In genomic region chr4:148065069-148065468, GRCh38 we compare ENCODE assay signal across 15 cellular contexts.
A peak's percentile ranks its signal among the peaks of the same experiment; 100 is the strongest.
DNase-seq lines count a peak whose midpoint lies in the region; TF ChIP-seq lines count a peak whose summit lies in the region.
"Had no signal": no experiment of that assay in that cellular context is flagged by ENCODE, and none has a peak within 500 bp of the region (broad histone marks: within the 10 kb centered on the region; RNA-seq: fewer than 3 reads in every experiment).

No MANE protein-coding gene starts in this region.

- CTCF ChIA-PET in AG04449 (lab: Yijun Ruan, JAX), result interaction anchor here (1.0 to 1.5 kb wide), 4 partner anchors 9 to 57 kb away, joined by 3 to 4 read pairs (median 3); no protein-coding TSS in a partner anchor
- CTCF ChIA-PET in activated CD4-positive, alpha-beta memory T cell treated with anti-CD3 and anti-CD28 coated beads, Interleukin-2, amount 10 ng/mL, durations not matched to agents 7 days and 5 days (lab: Charles Lee), result no interaction called here

- no peaks in the 10 kb centered on the region for H3K9me3 Mint-ChIP-seq in activated CD4-positive, alpha-beta memory T cell treated with anti-CD3 and anti-CD28 coated beads, Interleukin-2, amount 10 ng/mL, durations not matched to agents 7 days and 5 days
- no peaks in the 10 kb centered on the region for H3K9me3 Mint-ChIP-seq in activated CD4-positive, alpha-beta T cell treated with anti-CD3 and anti-CD28 coated beads, Interleukin-2, amount 10 ng/mL, durations not matched to agents 24 days and 14 days
- H3K9me3 Mint-ChIP-seq: mesothelial cell of epicardium had no signal

- no peak overlapping the region for H3K4me3 Mint-ChIP-seq in activated CD4-positive, alpha-beta memory T cell treated with anti-CD3 and anti-CD28 coated beads, Interleukin-2, amount 10 ng/mL, durations not matched to agents 7 days and 5 days
- H3K4me3 Mint-ChIP-seq in activated CD4-positive, alpha-beta T cell treated with anti-CD3 and anti-CD28 coated beads, Interleukin-2, amount 10 ng/mL, durations not matched to agents 24 days and 14 days, result no peak overlapping the region
- H3K4me3 Mint-ChIP-seq: activated CD8-positive, alpha-beta T cell treated with anti-CD3 and anti-CD28 coated beads, Interleukin-2, amount 10 ng/mL, durations not matched to agents 7 days and 5 days; B cell; mesothelial cell of epicardium had no signal

- peaks cover 9% of the 10 kb centered on the region for H3K36me3 Mint-ChIP-seq in activated CD4-positive, alpha-beta memory T cell treated with anti-CD3 and anti-CD28 coated beads, Interleukin-2, amount 10 ng/mL, durations not matched to agents 7 days and 5 days (ENCODE audit: low read depth)
- peaks cover 4% of the 10 kb centered on the region for H3K36me3 Mint-ChIP-seq in activated CD4-positive, alpha-beta T cell treated with anti-CD3 and anti-CD28 coated beads, Interleukin-2, amount 10 ng/mL, durations not matched to agents 24 days and 14 days (ENCODE audit: low read depth)

- no peak overlapping the region for H3K4me3 ChIP-seq in AG04449 (ENCODE audit: low read depth, low read length)
- peak overlapping the region in 6 of 59 donors; percentile 10 to 20 (median 16) for H3K4me3 ChIP-seq in dorsolateral prefrontal cortex

- peak overlapping the region in 49 of 59 donors; percentile 6 to 83 (median 50) for H3K27ac ChIP-seq in dorsolateral prefrontal cortex

- intact Hi-C loops in dorsolateral prefrontal cortex (cut with DNase I), result no loop called here
- intact Hi-C loops in activated CD4-positive, alpha-beta T cell treated with anti-CD3 and anti-CD28 coated beads, Interleukin-2, amount 10 ng/mL, durations not matched to agents 24 days and 14 days (cut with micrococcal nuclease), result no loop called here

- no peaks in the 10 kb centered on the region for H3K27me3 ChIP-seq in dorsolateral prefrontal cortex

- H3K27me3 Mint-ChIP-seq in activated CD4-positive, alpha-beta memory T cell treated with anti-CD3 and anti-CD28 coated beads, Interleukin-2, amount 10 ng/mL, durations not matched to agents 7 days and 5 days, result no peaks in the 10 kb centered on the region
- H3K27me3 Mint-ChIP-seq in activated CD4-positive, alpha-beta T cell treated with anti-CD3 and anti-CD28 coated beads, Interleukin-2, amount 10 ng/mL, durations not matched to agents 24 days and 14 days, result no peaks in the 10 kb centered on the region
- H3K27me3 Mint-ChIP-seq: B cell had no signal

- H3K27ac Mint-ChIP-seq in activated CD4-positive, alpha-beta memory T cell treated with anti-CD3 and anti-CD28 coated beads, Interleukin-2, amount 10 ng/mL, durations not matched to agents 7 days and 5 days, result no peak overlapping the region
- H3K27ac Mint-ChIP-seq in activated CD4-positive, alpha-beta T cell treated with anti-CD3 and anti-CD28 coated beads, Interleukin-2, amount 10 ng/mL, durations not matched to agents 24 days and 14 days, result no peak overlapping the region
- H3K27ac Mint-ChIP-seq: activated CD8-positive, alpha-beta T cell treated with anti-CD3 and anti-CD28 coated beads, Interleukin-2, amount 10 ng/mL, durations not matched to agents 7 days and 5 days; B cell; mesothelial cell of epicardium had no signal

- POLR2A ChIA-PET in AG04449 (lab: Yijun Ruan, JAX), result no interaction called here
- POLR2A ChIA-PET in activated CD4-positive, alpha-beta memory T cell treated with anti-CD3 and anti-CD28 coated beads, Interleukin-2, amount 10 ng/mL, durations not matched to agents 7 days and 5 days (lab: Charles Lee), result no interaction called here

- peak; percentile 70 for DNase-seq in AG04449 (ENCODE audit: low read depth, low spot score)
- peak; percentile 7 for DNase-seq in HT-29 (ENCODE audit: low spot score)
- peak in 4 of 10 donors; percentile 50 to 77 (median 66) for DNase-seq in dorsolateral prefrontal cortex
- peak; percentile 65 for DNase-seq in middle frontal gyrus (ENCODE audit: extremely low spot score, low spot score)
- DNase-seq in activated CD4-positive, alpha-beta memory T cell treated with anti-CD3 and anti-CD28 coated beads, Interleukin-2, amount 10 ng/mL, durations not matched to agents 7 days and 5 days, result no peak
- no peak for DNase-seq in NOMO-1 (lab: John Stamatoyannopoulos, UW; ENCODE audit: unreplicated experiment in 2 of 2)
- no peak for DNase-seq in activated CD4-positive, alpha-beta T cell treated with anti-CD3 and anti-CD28 coated beads, Interleukin-2, amount 10 ng/mL, durations not matched to agents 24 days and 14 days
- no peak for DNase-seq in NCI-H1694 treated with DMSO at 0.1 percent for 48 hours (lab: John Stamatoyannopoulos, UW)
- DNase-seq: activated CD8-positive, alpha-beta T cell treated with anti-CD3 and anti-CD28 coated beads, Interleukin-2, amount 10 ng/mL, durations not matched to agents 7 days and 5 days; activated naive CD4-positive, alpha-beta T cell treated with Interleukin-2 at 50 U/mL for 16 hours; KBM-7; NCI-H2081; T-helper 9 cell had no signal

- TF ChIP-seq CTCF in AG04449 (IDR thresholded peaks at IDR 0.05; ENCODE audit: insufficient read depth, low read length, missing control alignments), result no peak
- TF ChIP-seq CTCF in dorsolateral prefrontal cortex (IDR thresholded peaks at IDR 0.05 in 54 of 56, conservative IDR thresholded peaks at IDR 0.05 in 2 of 56; ENCODE audit: low read depth in 1 of 56, partially characterized antibody in 56 of 56), result no peak

- H3K4me1 Mint-ChIP-seq in activated CD4-positive, alpha-beta memory T cell treated with anti-CD3 and anti-CD28 coated beads, Interleukin-2, amount 10 ng/mL, durations not matched to agents 7 days and 5 days, result peaks cover 19% of the 10 kb centered on the region
- H3K4me1 Mint-ChIP-seq in activated CD4-positive, alpha-beta T cell treated with anti-CD3 and anti-CD28 coated beads, Interleukin-2, amount 10 ng/mL, durations not matched to agents 24 days and 14 days, result peaks cover 15% of the 10 kb centered on the region

Comparison
In these comparisons a context has a peak if more than half of its experiments do, and no peak if none do; other contexts are left out.
1. DNase-seq: peak in AG04449 (single experiment), HT-29 (single experiment) and middle frontal gyrus (single experiment); none in activated CD4-positive, alpha-beta memory T cell treated with anti-CD3 and anti-CD28 coated beads, Interleukin-2, amount 10 ng/mL, durations not matched to agents 7 days and 5 days (single experiment), NOMO-1 (0 of 2), activated CD4-positive, alpha-beta T cell treated with anti-CD3 and anti-CD28 coated beads, Interleukin-2, amount 10 ng/mL, durations not matched to agents 24 days and 14 days (single experiment) and NCI-H1694 treated with DMSO at 0.1 percent for 48 hours (single experiment).